8 cellular contexts compared by ENCODE assay signal in the genomic region with DNA sequence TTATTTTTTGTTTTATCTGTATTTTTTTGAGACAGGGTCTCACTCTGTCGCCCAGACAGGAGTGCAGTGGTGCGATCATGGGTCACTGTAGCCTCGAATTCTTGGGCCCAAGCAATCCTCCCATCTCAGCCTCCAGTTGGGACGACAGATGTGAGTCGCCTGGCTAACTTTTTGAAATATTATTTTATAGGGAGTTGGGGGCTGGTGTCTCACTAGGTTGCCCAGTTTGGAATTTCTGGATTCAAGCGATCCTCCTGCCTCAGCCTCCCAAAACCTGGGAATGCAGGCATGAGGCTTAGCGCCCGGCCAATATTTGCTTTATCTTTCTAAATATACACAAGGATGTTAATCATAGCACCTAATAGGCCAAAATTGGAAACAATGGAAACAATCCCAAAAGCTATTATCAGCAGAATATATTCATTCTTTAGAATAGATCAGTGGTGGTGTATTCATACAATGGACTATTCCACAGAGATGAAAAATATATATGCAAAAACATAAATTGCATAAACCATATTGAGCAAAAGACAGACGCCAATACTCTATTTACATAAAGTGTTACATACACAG. TPM values are rescaled to one million over a fixed set of nuclear protein-coding genes. Genes with fewer than 3 reads are reported as not detected.
DNase-seq lines count a peak whose midpoint lies in the region; ATAC-seq and TF ChIP-seq lines count a peak whose summit lies in the region.

No MANE protein-coding gene starts in this region.

- no peaks in the 10 kb centered on the region for H3K9me2 ChIP-seq in DOHH2 (replicated peaks; ENCODE audit: control insufficient read depth, low read length)

- POLR2A ChIA-PET in Panc1 (lab: Charles Lee), result interaction anchor here (0.6 kb wide), 1 partner anchor 673 kb away, joined by 7 read pairs; no protein-coding TSS in a partner anchor

- H3K27ac Mint-ChIP-seq in progenitor cell of endocrine pancreas, result peak overlapping the region; percentile 73

- H3K27me3 Mint-ChIP-seq in progenitor cell of endocrine pancreas, result no peaks in the 10 kb centered on the region

- TSS peak; percentile 78 for BruUV-seq in Panc1 (replicated peaks; lab: Mats Ljungman, UMichigan)

- no peak for TF ChIP-seq EP300 in esophagus muscularis mucosa (IDR thresholded peaks at IDR 0.05)

- no peak for TF ChIP-seq CTCF in DOHH2 (IDR thresholded peaks at IDR 0.05; ENCODE audit: low read depth, low read length, poor library complexity, severe bottlenecking)
- no peak for TF ChIP-seq CTCF in Panc1 (IDR thresholded peaks at IDR 0.05)
- TF ChIP-seq CTCF in esophagus muscularis mucosa (IDR thresholded peaks at IDR 0.05), result no peak
- no peak for TF ChIP-seq CTCF in progenitor cell of endocrine pancreas (IDR thresholded peaks at IDR 0.05; ENCODE audit: unreplicated experiment)

- peaks cover 4% of the 10 kb centered on the region for H3K36me3 Mint-ChIP-seq in progenitor cell of endocrine pancreas (ENCODE audit: insufficient read depth)

- intact Hi-C loops in Panc1 (cut with micrococcal nuclease; ENCODE audit: unreplicated experiment) (no loop called here), esophagus muscularis mucosa (cut with DNase I) (no loop called here)

- 80% methylated on average over 9 of the region's 9 CpGs for WGBS in esophagus muscularis mucosa

- in situ Hi-C loops in Panc1 (cut with HindIII; ENCODE audit: low pct_unique_long_range_greater_than_20kb, low sequenced_read_pairs), result no loop called here
- in situ Hi-C loops in KBM-7 (cut with MboI; ENCODE audit: low pct_unique_long_range_greater_than_20kb, low sequenced_read_pairs), result no loop called here

- CTCF ChIA-PET in Panc1 (lab: Charles Lee), result interaction anchor here (0.7 kb wide), 1 partner anchor 245 kb away, joined by 3 read pairs; no protein-coding TSS in a partner anchor

- no peaks in the 10 kb centered on the region for H3K9me3 Mint-ChIP-seq in progenitor cell of endocrine pancreas (ENCODE audit: low read depth)

- DNase-seq in Panc1 (ENCODE audit: low read depth, low spot score), result no peak
- DNase-seq in esophagus muscularis mucosa (ENCODE audit: extremely low spot score), result no peak
- DNase-seq in progenitor cell of endocrine pancreas (ENCODE audit: low spot score, unreplicated experiment), result no peak
- DNase-seq in GM03348 (ENCODE audit: low spot score), result no peak
- no peak for DNase-seq in KBM-7
- no peak for DNase-seq in NCI-H2029 treated with DMSO at 0.1 percent for 48 hours (lab: John Stamatoyannopoulos, UW)

- no peaks in the 10 kb centered on the region for H3K9me3 ChIP-seq in DOHH2 (ENCODE audit: control insufficient read depth, insufficient read depth, low read length)
- H3K9me3 ChIP-seq in Panc1 (ENCODE audit: control insufficient read depth, insufficient read depth, low read depth, low read length), result no peaks in the 10 kb centered on the region
- H3K9me3 ChIP-seq in esophagus muscularis mucosa, result no peaks in the 10 kb centered on the region

- peaks cover 10% of the 10 kb centered on the region for H3F3A ChIP-seq in DOHH2 (ENCODE audit: control insufficient read depth, insufficient read depth)

- no peaks in the 10 kb centered on the region for H3K4me1 Mint-ChIP-seq in progenitor cell of endocrine pancreas (ENCODE audit: low read depth)

- H3K27ac ChIP-seq in DOHH2 (ENCODE audit: low read depth, low read length) (peak overlapping the region; percentile 65), Panc1 (ENCODE audit: low read length) (peak overlapping the region; percentile 98), esophagus muscularis mucosa (replicated peaks in 1 of 4) (peak overlapping the region; percentile 54 to 83 (median 74))

- TF ChIP-seq POLR2A in esophagus muscularis mucosa (IDR thresholded peaks at IDR 0.05; ENCODE audit: low read depth), result no peak

- H3K36me3 ChIP-seq in DOHH2 (ENCODE audit: control insufficient read depth, low read length) (peaks cover 8% of the 10 kb centered on the region), Panc1 (ENCODE audit: control insufficient read depth, insufficient read depth, low read length) (peaks cover 3% of the 10 kb centered on the region; the same call in 1 of the 2 replicates), esophagus muscularis mucosa (peaks cover 0 to 20% (median 14%) of the 10 kb centered on the region in 4 donors)

- no peaks in the 10 kb centered on the region for H4K20me1 ChIP-seq in DOHH2 (ENCODE audit: control insufficient read depth, insufficient read depth, low read depth, low read length)

- no peaks in the 10 kb centered on the region for H3K27me3 ChIP-seq in DOHH2 (ENCODE audit: control insufficient read depth, low read length)
- H3K27me3 ChIP-seq in Panc1 (ENCODE audit: control insufficient read depth, insufficient read depth, low read length), result no peaks in the 10 kb centered on the region
- H3K27me3 ChIP-seq in esophagus muscularis mucosa, result no peaks in the 10 kb centered on the region

- peak overlapping the region; percentile 62 for H3K4me2 ChIP-seq in DOHH2 (ENCODE audit: low read length)

- H3K4me1 ChIP-seq in DOHH2 (ENCODE audit: control insufficient read depth, low read length) (peaks cover 8% of the 10 kb centered on the region), Panc1 (ENCODE audit: control insufficient read depth, insufficient read depth, low read length) (peaks cover 3% of the 10 kb centered on the region; the same call in 1 of the 2 replicates), esophagus muscularis mucosa (peaks cover 0 to 8% (median 6%) of the 10 kb centered on the region in 4 donors)

- H3K4me3 ChIP-seq in DOHH2 (ENCODE audit: low read length), result peak overlapping the region; percentile 81
- H3K4me3 ChIP-seq in Panc1 (ENCODE audit: low read depth in 2 of 2, low read length in 2 of 2), result peak overlapping the region; percentile 70 to 96
- H3K4me3 ChIP-seq in esophagus muscularis mucosa, result peak overlapping the region; percentile 51 to 77 (median 66)

- H3K4me3 Mint-ChIP-seq in progenitor cell of endocrine pancreas (ENCODE audit: low read depth), result peak overlapping the region; percentile 79

- peaks cover 5% of the 10 kb centered on the region for H3K79me2 ChIP-seq in DOHH2 (ENCODE audit: control insufficient read depth, low read length)

- ATAC-seq in Panc1 (no peak), GM21367 (IDR thresholded peaks at IDR 0.05; ENCODE audit: unreplicated experiment) (no peak)

RNA-seq across cellular contexts. Expression of a gene that starts 55.9 kb away (rescaled TPM):
- total RNA-seq in Panc1 (2021; ENCODE audit: unreplicated experiment) (136 TPM), esophagus muscularis mucosa (100 to 1,000 TPM in 1 of 4 donors, 10 to 100 TPM in 3; 73.5 to 131 (median 87.9) TPM), progenitor cell of endocrine pancreas (121 and 126 TPM in 2 replicates)
- polyA plus RNA-seq in Panc1 (2012; ENCODE audit: insufficient read length), result 171 TPM

RNA-seq across cellular contexts. Expression of a gene that starts 56.2 kb away (rescaled TPM):
- 58.7 TPM for total RNA-seq in Panc1 (2021; ENCODE audit: unreplicated experiment)
- 35.6 TPM for polyA plus RNA-seq in Panc1 (2012; ENCODE audit: insufficient read length)
- total RNA-seq in esophagus muscularis mucosa, result 100 to 1,000 TPM; 136 to 164 (median 144) TPM
- 54.6 and 56.2 TPM in 2 replicates for total RNA-seq in progenitor cell of endocrine pancreas
